ENCODE assay signal across 22 cellular contexts in genomic region chr5:61651202-61651601, GRCh38.
DNase-seq lines count a peak whose midpoint lies in the region; ATAC-seq and TF ChIP-seq lines count a peak whose summit lies in the region.
"Had no signal": no experiment of that assay in that cellular context is flagged by ENCODE, and none has a peak within 500 bp of the region (broad histone marks: within the 10 kb centered on the region; RNA-seq: fewer than 3 reads in every experiment).

No MANE protein-coding gene starts in this region.

- no peaks in the 10 kb centered on the region for H3K9me3 ChIP-seq in RWPE2 (ENCODE audit: severe bottlenecking)
- no peaks in the 10 kb centered on the region for H3K9me3 ChIP-seq in aorta (ENCODE audit: control insufficient read depth, low read length)
- H3K9me3 ChIP-seq: A549; BE2C; BLaER1 treated with 17β-estradiol and CSF1 and Interleukin-3, amounts not matched to agents 10 nM and 100 nM had no signal

- no peaks in the 10 kb centered on the region for H3K36me3 ChIP-seq in RWPE2 (ENCODE audit: low read depth)
- no peaks in the 10 kb centered on the region for H3K36me3 ChIP-seq in aorta (ENCODE audit: control insufficient read depth in 1 of 2, insufficient read depth in 2 of 2, low read length in 1 of 2)
- H3K36me3 ChIP-seq: BE2C; BLaER1 treated with 17β-estradiol and CSF1 and Interleukin-3, amounts not matched to agents 10 nM and 100 nM had no signal

- H3K4me1 ChIP-seq in RWPE2 (ENCODE audit: insufficient read depth, poor library complexity, severe bottlenecking) (no peaks in the 10 kb centered on the region), aorta (ENCODE audit: control insufficient read depth in 1 of 2, insufficient read depth in 2 of 2, low read length in 2 of 2) (no peaks in the 10 kb centered on the region)
- H3K4me1 ChIP-seq: BE2C had no signal

- H3K27ac ChIP-seq in RWPE2 (ENCODE audit: poor library complexity, severe bottlenecking) (no peak overlapping the region), aorta (ENCODE audit: low read depth in 1 of 2, low read length in 2 of 2) (no peak overlapping the region)
- H3K27ac ChIP-seq: A549; BLaER1 treated with 17β-estradiol and CSF1 and Interleukin-3, amounts not matched to agents 10 nM and 100 nM had no signal

- ATAC-seq in RWPE2 (ENCODE audit: low read depth) (peak; percentile 73; the same call in 2 of the 3 replicates), GM21423 (IDR thresholded peaks at IDR 0.05; ENCODE audit: unreplicated experiment) (no peak), aorta (ENCODE audit: low FRiP score) (no peak)
- ATAC-seq: A549, GM12878, GM23338, HCT116 had no signal

- H3K4me3 ChIP-seq in RWPE2 (ENCODE audit: severe bottlenecking) (no peak overlapping the region), epithelial cell of esophagus (ENCODE audit: low read length) (no peak overlapping the region), aorta (ENCODE audit: low read length in 2 of 2) (no peak overlapping the region)
- H3K4me3 ChIP-seq: A549; BLaER1 treated with 17β-estradiol and CSF1 and Interleukin-3, amounts not matched to agents 10 nM and 100 nM; GM12878; GM23338 had no signal

- intact Hi-C loops in aorta (cut with DNase I): loop anchor here in 1 of 2 donors (10.0 kb wide), 1 partner anchor 706 kb away; the partner anchor contains the start of genes ERCC8 and NDUFAF2

- WGBS in aorta, 2 donors: 70 to 73% methylated on average over 2 of the region's 2 CpGs

- H3K27me3 ChIP-seq in RWPE2 (ENCODE audit: insufficient read depth, poor library complexity, severe bottlenecking): no peaks in the 10 kb centered on the region
- no peaks in the 10 kb centered on the region for H3K27me3 ChIP-seq in aorta (ENCODE audit: control insufficient read depth in 1 of 2, insufficient read depth in 2 of 2, low read length in 1 of 2)
- H3K27me3 ChIP-seq: BE2C; BLaER1 treated with 17β-estradiol and CSF1 and Interleukin-3, amounts not matched to agents 10 nM and 100 nM had no signal

- TF ChIP-seq CTCF in RWPE2 (IDR thresholded peaks at IDR 0.05; ENCODE audit: poor library complexity, severe bottlenecking) (no peak), epithelial cell of esophagus (IDR thresholded peaks at IDR 0.05; ENCODE audit: insufficient read depth, low read depth, low read length, missing control alignments) (no peak)

- DNase-seq in RWPE2 (ENCODE audit: low spot score) (no peak), epithelial cell of esophagus (ENCODE audit: low read depth) (peak; percentile 55), renal cortical epithelial cell (ENCODE audit: low read depth) (peak; percentile 29), NCI-H146 (lab: John Stamatoyannopoulos, UW) (no peak), aorta (no peak)
- DNase-seq: 8988T; ACHN; AML-193; BE2C; CD4-positive, alpha-beta T cell; CD8-positive, alpha-beta memory T cell; DMS 273 treated with DMSO at 0.1 percent for 48 hours; DMS79; EL; GDM1; H9 had no signal

Comparison
In these comparisons a context has a peak if more than half of its experiments do, and no peak if none do; other contexts are left out.
1. DNase-seq: peak in epithelial cell of esophagus (single experiment) and renal cortical epithelial cell (single experiment); none in RWPE2 (single experiment), NCI-H146 (single experiment) and aorta (0 of 2).